Comparison of ENCODE assay signal across 15 cellular contexts in the genomic region with DNA sequence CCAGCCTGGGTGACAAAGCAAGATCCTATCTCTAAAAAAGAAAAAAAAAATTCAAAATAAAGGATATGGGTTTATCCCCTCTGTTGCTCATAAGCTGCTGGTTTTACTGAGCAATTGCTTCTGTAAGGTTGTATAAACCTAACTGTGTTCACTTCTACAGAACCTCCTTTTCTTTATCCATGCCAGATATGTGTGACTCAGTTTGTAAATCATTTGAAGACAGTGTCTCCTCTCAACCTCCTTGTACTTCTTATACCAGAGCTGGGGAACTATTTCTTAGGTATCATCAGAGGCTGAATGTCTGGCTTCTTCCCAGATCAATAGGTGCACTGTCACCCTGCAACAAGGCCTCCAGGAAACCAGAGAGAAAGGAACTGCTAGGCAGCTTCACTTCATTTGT.
DNase-seq lines count a peak whose midpoint lies in the region; ATAC-seq, FAIRE-seq and TF ChIP-seq lines count a peak whose summit lies in the region.
"Had no signal": no experiment of that assay in that cellular context is flagged by ENCODE, and none has a peak within 500 bp of the region (broad histone marks: within the 10 kb centered on the region; RNA-seq: fewer than 3 reads in every experiment).

No MANE protein-coding gene starts in this region.

- POLR2A ChIA-PET in HepG2 (lab: Yijun Ruan, JAX) = no interaction called here

- no peak for DNase-seq in HepG2 (ENCODE audit: low spot score)
- DNase-seq in right lobe of liver = no peak
- peak; percentile 36 for DNase-seq in epithelial cell of proximal tubule (ENCODE audit: low read depth)
- DNase-seq in kidney glomerular epithelial cell (lab: John Stamatoyannopoulos, UW) = peak; percentile 63
- DNase-seq in renal cortical epithelial cell (ENCODE audit: low read depth) = peak; percentile 73
- no peak for DNase-seq in activated CD4-positive, alpha-beta T cell treated with anti-CD3 and anti-CD28 coated beads for 48 hours
- no peak for DNase-seq in mammary epithelial cell
- DNase-seq in urothelium cell line (ENCODE audit: low spot score) = no peak
- DNase-seq: 8988T; Calu3; CD4-positive, CD25-positive, alpha-beta regulatory T cell; DMS 273 treated with DMSO at 0.1 percent for 48 hours; H7 had no signal

- TF ChIP-seq RAD21 in HepG2 (CRISPR knock-in tag; IDR thresholded peaks at IDR 0.05) = no peak

- H3K9ac ChIP-seq in HepG2 (ENCODE audit: insufficient read depth, low read depth, low read length) (no peak overlapping the region), mammary epithelial cell (ENCODE audit: insufficient read depth, low read length) (no peak overlapping the region)
- H3K9ac ChIP-seq: BLaER1 treated with 17β-estradiol and CSF1 and Interleukin-3, amounts not matched to agents 10 nM and 100 nM had no signal

- no peak for FAIRE-seq in HepG2 (lab: Jason Lieb, UNC)
- no peak for FAIRE-seq in urothelium cell line (lab: Jason Lieb, UNC)

- H3K4me1 ChIP-seq in HepG2 (ENCODE audit: insufficient read depth, low read length) = peaks cover 20% of the 10 kb centered on the region
- no peaks in the 10 kb centered on the region for H3K4me1 ChIP-seq in right lobe of liver
- H3K4me1 ChIP-seq in mammary epithelial cell (ENCODE audit: insufficient read depth, low read length) = no peaks in the 10 kb centered on the region
- H3K4me1 ChIP-seq: BLaER1 treated with 17β-estradiol and CSF1 and Interleukin-3, amounts not matched to agents 10 nM and 100 nM had no signal

- H4K20me1 ChIP-seq in HepG2 (ENCODE audit: insufficient read depth, low read length) = no peaks in the 10 kb centered on the region
- H4K20me1 ChIP-seq in mammary epithelial cell (ENCODE audit: insufficient read depth, low read length) = no peaks in the 10 kb centered on the region
- H4K20me1 ChIP-seq: BLaER1 treated with 17β-estradiol and CSF1 and Interleukin-3, amounts not matched to agents 10 nM and 100 nM had no signal

- H3K4me3 ChIP-seq in HepG2 (replicated peaks in 1 of 3; ENCODE audit: insufficient read depth in 1 of 3, low read depth in 2 of 3, low read length in 3 of 3) (no peak overlapping the region), right lobe of liver (no peak overlapping the region), epithelial cell of proximal tubule (ENCODE audit: low read depth, low read length) (no peak overlapping the region), mammary epithelial cell (replicated peaks in 1 of 3; ENCODE audit: insufficient read depth in 1 of 3, low read depth in 2 of 3, low read length in 3 of 3) (no peak overlapping the region)
- H3K4me3 ChIP-seq: BLaER1 treated with 17β-estradiol and CSF1 and Interleukin-3, amounts not matched to agents 10 nM and 100 nM; GM23338 had no signal

- no TSS peak for BruUV-seq in HepG2 (replicated peaks; lab: Mats Ljungman, UMichigan)
- BruUV-seq in mammary epithelial cell (replicated peaks; lab: Mats Ljungman, UMichigan) = no TSS peak

- H3K79me2 ChIP-seq in HepG2 (ENCODE audit: insufficient read depth, low read length) (no peaks in the 10 kb centered on the region), mammary epithelial cell (ENCODE audit: insufficient read depth, low read length) (no peaks in the 10 kb centered on the region)

- no peak for TF ChIP-seq EP300 in HepG2 (IDR thresholded peaks at IDR 0.05; ENCODE audit: low read depth in 2 of 2, low read length in 2 of 2)
- TF ChIP-seq EP300 in HepG2 (CRISPR knock-in tag; IDR thresholded peaks at IDR 0.05; ENCODE audit: borderline replicate concordance) = no peak

- TF ChIP-seq CTCF in HepG2 (CRISPR knock-in tag; IDR thresholded peaks at IDR 0.05) = no peak
- no peak for TF ChIP-seq CTCF in right lobe of liver (IDR thresholded peaks at IDR 0.05)
- TF ChIP-seq CTCF in epithelial cell of proximal tubule (conservative IDR thresholded peaks at IDR 0.05; ENCODE audit: low read depth, low read length) = no peak
- no peak for TF ChIP-seq CTCF in mammary epithelial cell (conservative IDR thresholded peaks at IDR 0.05 in 1 of 2, IDR thresholded peaks at IDR 0.05 in 1 of 2; ENCODE audit: extremely low read depth in 1 of 2, insufficient read depth in 1 of 2, low read depth in 1 of 2, low read length in 2 of 2)

- dilution Hi-C loops in mammary epithelial cell (cut with HindIII; ENCODE audit: low sequenced_read_pairs) = no loop called here

- ATAC-seq in HepG2 (peak; percentile 22; the same call in 1 of the 3 replicates), right lobe of liver (no peak)
- ATAC-seq: GM23338 had no signal

- H3K27ac ChIP-seq in HepG2 (ENCODE audit: extremely low read length, insufficient read depth, low read length) (no peak overlapping the region), right lobe of liver (no peak overlapping the region), mammary epithelial cell (ENCODE audit: insufficient read depth, low read depth, low read length) (no peak overlapping the region)
- H3K27ac ChIP-seq: BLaER1 treated with 17β-estradiol and CSF1 and Interleukin-3, amounts not matched to agents 10 nM and 100 nM had no signal

- TF ChIP-seq POLR2A in HepG2 (IDR thresholded peaks at IDR 0.05; ENCODE audit: insufficient read depth in 1 of 2, low read depth in 2 of 2, low read length in 2 of 2) (no peak), right lobe of liver (IDR thresholded peaks at IDR 0.05) (no peak)

- intact Hi-C loops in HepG2 (cut with micrococcal nuclease; ENCODE audit: unreplicated experiment) (no loop called here), right lobe of liver (cut with DNase I) (no loop called here), mammary epithelial cell (cut with micrococcal nuclease) (no loop called here)

- in situ Hi-C loops in HepG2 (cut with HindIII; ENCODE audit: extremely low pct_ligation_motif_present, low pct_unique_long_range_greater_than_20kb) (no loop called here), mammary epithelial cell (cut with MboI; ENCODE audit: low sequenced_read_pairs in 2 of 2) (no loop called here)

- no peak overlapping the region for H3K4me2 ChIP-seq in HepG2 (ENCODE audit: low read depth, low read length)
- no peak overlapping the region for H3K4me2 ChIP-seq in mammary epithelial cell (ENCODE audit: insufficient read depth, low read depth, low read length)
- H3K4me2 ChIP-seq: BLaER1 treated with 17β-estradiol and CSF1 and Interleukin-3, amounts not matched to agents 10 nM and 100 nM; GM23338 had no signal

- H3K9me3 ChIP-seq in HepG2 (ENCODE audit: low read length) (no peaks in the 10 kb centered on the region), right lobe of liver (no peaks in the 10 kb centered on the region), mammary epithelial cell (replicated peaks; ENCODE audit: insufficient read depth, low read length) (no peaks in the 10 kb centered on the region)
- H3K9me3 ChIP-seq: BLaER1 treated with 17β-estradiol and CSF1 and Interleukin-3, amounts not matched to agents 10 nM and 100 nM had no signal

- CTCF ChIA-PET in HepG2 (lab: Yijun Ruan, JAX; ENCODE audit: low intra/inter-chr PET ratio, low total read pairs) (no interaction called here), mammary epithelial cell (lab: Charles Lee; ENCODE audit: low non-redundant PET) (no interaction called here)

- H3K36me3 ChIP-seq in HepG2 (replicated peaks in 1 of 2; ENCODE audit: control insufficient read depth in 1 of 2, insufficient read depth in 2 of 2, low read length in 2 of 2) = no peaks in the 10 kb centered on the region
- no peaks in the 10 kb centered on the region for H3K36me3 ChIP-seq in right lobe of liver
- no peaks in the 10 kb centered on the region for H3K36me3 ChIP-seq in mammary epithelial cell (ENCODE audit: insufficient read depth, low read length)
- H3K36me3 ChIP-seq: BLaER1 treated with 17β-estradiol and CSF1 and Interleukin-3, amounts not matched to agents 10 nM and 100 nM had no signal

- H3K27me3 ChIP-seq in HepG2 (ENCODE audit: control insufficient read depth in 1 of 2, insufficient read depth in 2 of 2, low read length in 2 of 2) (no peaks in the 10 kb centered on the region), right lobe of liver (no peaks in the 10 kb centered on the region), mammary epithelial cell (ENCODE audit: insufficient read depth, low read length) (no peaks in the 10 kb centered on the region)
- H3K27me3 ChIP-seq: BLaER1 treated with 17β-estradiol and CSF1 and Interleukin-3, amounts not matched to agents 10 nM and 100 nM had no signal

- H2AFZ ChIP-seq in HepG2 (ENCODE audit: low read length) (no peak overlapping the region), mammary epithelial cell (ENCODE audit: low read depth, low read length) (no peak overlapping the region)
- H2AFZ ChIP-seq: GM23338 had no signal

TF ChIP-seq in HepG2, 621 proteins besides CTCF, POLR2A, EP300 and RAD21:
- no peak for TF ChIP-seq NR3C1 (CRISPR knock-in tag; IDR thresholded peaks at IDR 0.05)
- no peak for TF ChIP-seq ZNF580 (CRISPR knock-in tag; IDR thresholded peaks at IDR 0.05; ENCODE audit: borderline replicate concordance, low read depth)

Comparison
In these comparisons a context has a peak if more than half of its experiments do, and no peak if none do; other contexts are left out.
1. DNase-seq: peak in epithelial cell of proximal tubule (single experiment), kidney glomerular epithelial cell (single experiment) and renal cortical epithelial cell (single experiment); none in HepG2 (single experiment), right lobe of liver (0 of 3), activated CD4-positive, alpha-beta T cell treated with anti-CD3 and anti-CD28 coated beads for 48 hours (single experiment), mammary epithelial cell (single experiment) and urothelium cell line (single experiment).